In genomic region chr4:168654206-168655174, GRCh38 we compare ENCODE assay signal across 1 cellular context.
TF ChIP-seq lines count a peak whose summit lies in the region.

No MANE protein-coding gene starts in this region.

TF ChIP-seq in IMR-90, 13 proteins besides CTCF, POLR2A, EP300 and RAD21 (continued from another document):
- TF ChIP-seq USF2 (IDR thresholded peaks at IDR 0.05; ENCODE audit: low read depth, low read length) (no peak), FOS (IDR thresholded peaks at IDR 0.05; ENCODE audit: low read depth, low read length) (no peak), CEBPB (IDR thresholded peaks at IDR 0.05; ENCODE audit: low read depth, low read length) (no peak), CHD1 (IDR thresholded peaks at IDR 0.05; ENCODE audit: low read depth, low read length) (no peak), RFX5 (IDR thresholded peaks at IDR 0.05; ENCODE audit: low read depth, low read length) (no peak), ELK1 (IDR thresholded peaks at IDR 0.05; ENCODE audit: borderline replicate concordance, low read depth, low read length) (no peak), RCOR1 (IDR thresholded peaks at IDR 0.05; ENCODE audit: insufficient replicate concordance, low read length) (no peak), BHLHE40 (IDR thresholded peaks at IDR 0.05; ENCODE audit: low read depth, low read length) (no peak), NFE2L2 (IDR thresholded peaks at IDR 0.05; ENCODE audit: low read depth, low read length) (no peak)
